In the genomic region with DNA sequence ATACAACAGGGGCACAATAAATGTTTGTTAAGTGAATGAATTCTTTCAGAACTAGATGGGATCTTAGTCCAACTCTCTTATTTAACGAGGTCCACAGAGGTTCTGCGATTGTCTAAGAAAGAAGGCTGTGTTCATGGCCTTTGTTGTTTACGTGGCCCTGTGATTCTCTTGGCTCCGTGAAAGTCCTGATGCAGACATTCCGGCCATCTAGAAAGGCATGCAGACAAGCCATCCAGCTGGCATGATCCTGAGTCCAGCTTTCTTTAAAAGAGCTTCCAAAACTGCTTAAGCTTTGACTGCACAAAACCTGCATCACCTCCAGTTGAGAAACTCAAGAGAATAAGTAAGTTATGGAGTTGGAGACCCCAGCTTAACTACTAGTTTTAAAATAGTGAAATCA, we compare ENCODE assay signal across 19 cellular contexts. TPM values are rescaled to one million over a fixed set of nuclear protein-coding genes. Genes with fewer than 3 reads are reported as not detected.
A peak's percentile ranks its signal among the peaks of the same experiment; 100 is the strongest.
DNase-seq lines count a peak whose midpoint lies in the region; ATAC-seq, FAIRE-seq and TF ChIP-seq lines count a peak whose summit lies in the region.
"Had no signal": no experiment of that assay in that cellular context is flagged by ENCODE, and none has a peak within 500 bp of the region (broad histone marks: within the 10 kb centered on the region; RNA-seq: fewer than 3 reads in every experiment).

No MANE protein-coding gene starts in this region.

- H3K4me3 ChIP-seq in PC-9 (no peak overlapping the region), esophagus (ENCODE audit: low read depth in 1 of 2, low read length in 2 of 2) (no peak overlapping the region), parathyroid adenoma (ENCODE audit: low read depth, low read length) (no peak overlapping the region), tibial artery (no peak overlapping the region)
- H3K4me3 ChIP-seq: BLaER1 treated with 17β-estradiol and CSF1 and Interleukin-3, amounts not matched to agents 10 nM and 100 nM; lower lobe of right lung had no signal

- H3K27me3 ChIP-seq in PC-9 (ENCODE audit: insufficient read depth, low read depth) (no peaks in the 10 kb centered on the region), esophagus (ENCODE audit: control insufficient read depth in 1 of 2, insufficient read depth in 2 of 2, low read length in 2 of 2) (no peaks in the 10 kb centered on the region), parathyroid adenoma (ENCODE audit: control insufficient read depth, insufficient read depth, low read length) (no peaks in the 10 kb centered on the region), tibial artery (no peaks in the 10 kb centered on the region)

- H3K4me2 ChIP-seq in PC-9 (no peak overlapping the region), parathyroid adenoma (ENCODE audit: low read length) (no peak overlapping the region)
- H3K4me2 ChIP-seq: BLaER1 treated with 17β-estradiol and CSF1 and Interleukin-3, amounts not matched to agents 10 nM and 100 nM had no signal

- ATAC-seq in HG03025 (IDR thresholded peaks at IDR 0.05; ENCODE audit: low FRiP score, unreplicated experiment), result no peak
- ATAC-seq in GM19324 (IDR thresholded peaks at IDR 0.05; ENCODE audit: low FRiP score, unreplicated experiment), result no peak
- ATAC-seq: lower lobe of right lung, natural killer cell had no signal

- POLR2A ChIA-PET in PC-9 (lab: Charles Lee; ENCODE audit: unreplicated experiment), result interaction anchor here (0.6 to 1.2 kb wide), 3 partner anchors 9 to 112 kb away, joined by 3 to 10 read pairs (median 7); no protein-coding TSS in a partner anchor

- H3K9me3 ChIP-seq in PC-9 (ENCODE audit: insufficient read depth, low read depth) (no peaks in the 10 kb centered on the region), esophagus (ENCODE audit: control insufficient read depth in 2 of 2, insufficient read depth in 1 of 2, low read depth in 1 of 2, low read length in 1 of 2) (no peaks in the 10 kb centered on the region), parathyroid adenoma (ENCODE audit: control insufficient read depth, low read length) (no peaks in the 10 kb centered on the region), tibial artery (no peaks in the 10 kb centered on the region)
- H3K9me3 ChIP-seq: BLaER1 treated with 17β-estradiol and CSF1 and Interleukin-3, amounts not matched to agents 10 nM and 100 nM; lower lobe of right lung had no signal

- H3K36me3 ChIP-seq in PC-9 (ENCODE audit: low read depth) (peaks cover 57% of the 10 kb centered on the region), esophagus (ENCODE audit: control insufficient read depth in 2 of 2, insufficient read depth in 2 of 2, low read length in 1 of 2) (no peaks in the 10 kb centered on the region), parathyroid adenoma (ENCODE audit: control insufficient read depth, insufficient read depth, low read length) (no peaks in the 10 kb centered on the region), tibial artery (no peaks in the 10 kb centered on the region)
- H3K36me3 ChIP-seq: BLaER1 treated with 17β-estradiol and CSF1 and Interleukin-3, amounts not matched to agents 10 nM and 100 nM; lower lobe of right lung had no signal

- H4K20me1 ChIP-seq in PC-9 (ENCODE audit: insufficient read depth), result peaks cover 62% of the 10 kb centered on the region
- H4K20me1 ChIP-seq: BLaER1 treated with 17β-estradiol and CSF1 and Interleukin-3, amounts not matched to agents 10 nM and 100 nM had no signal

- 34 to 45% methylated on average over 5 of the region's 5 CpGs for WGBS in esophagus, 2 donors

- no peak for TF ChIP-seq CTCF in PC-9 (conservative IDR thresholded peaks at IDR 0.05)
- TF ChIP-seq CTCF in parathyroid adenoma (IDR thresholded peaks at IDR 0.05), result no peak
- TF ChIP-seq CTCF in tibial artery (IDR thresholded peaks at IDR 0.05), result no peak
- no peak for TF ChIP-seq CTCF in D721Med (IDR thresholded peaks at IDR 0.05; ENCODE audit: insufficient read depth, missing control alignments)

- H3K27ac ChIP-seq in PC-9 (peak overlapping the region; percentile 45), esophagus (ENCODE audit: low read depth in 2 of 2, low read length in 1 of 2) (peak overlapping the region; percentile 72 to 96), parathyroid adenoma (no peak overlapping the region), tibial artery (peak overlapping the region; percentile 52 to 65)
- H3K27ac ChIP-seq: BLaER1 treated with 17β-estradiol and CSF1 and Interleukin-3, amounts not matched to agents 10 nM and 100 nM had no signal

- CTCF ChIA-PET in PC-9 (lab: Charles Lee), result no interaction called here

- peaks cover 72% of the 10 kb centered on the region for H3F3A ChIP-seq in PC-9 (ENCODE audit: insufficient read depth, low read depth)

- H3K4me1 ChIP-seq in PC-9 (replicated peaks; ENCODE audit: insufficient read depth) (peaks cover 60% of the 10 kb centered on the region), esophagus (ENCODE audit: control insufficient read depth in 2 of 2, insufficient read depth in 2 of 2, low read length in 1 of 2) (peaks cover 3 to 4% of the 10 kb centered on the region in 2 donors), parathyroid adenoma (peaks cover 11% of the 10 kb centered on the region), tibial artery (peaks cover 0 to 63% (median 30%) of the 10 kb centered on the region in 4 donors)
- H3K4me1 ChIP-seq: BLaER1 treated with 17β-estradiol and CSF1 and Interleukin-3, amounts not matched to agents 10 nM and 100 nM had no signal

- H2AFZ ChIP-seq in PC-9 (no peak overlapping the region), parathyroid adenoma (peak overlapping the region; percentile 44)

- DNase-seq in PC-9 (no peak), tibial artery (no peak), D721Med (ENCODE audit: insufficient read length, low spot score) (no peak)
- DNase-seq: activated CD4-positive, alpha-beta T cell treated with anti-CD3 and anti-CD28 coated beads, Interleukin-2, amount 50 U/mL, for 1 hour; activated naive CD4-positive, alpha-beta T cell treated with anti-CD3 and anti-CD28 coated beads for 36 hours; DMS53; effector CD8-positive, alpha-beta T cell; lower lobe of right lung; natural killer cell; NCI-H2107; NCI-H69; retina; stimulated activated CD4-positive, alpha-beta T cell treated with anti-CD3 and anti-CD28 coated beads, Interleukin-4, amount 100 ng/mL, for 1 hour had no signal

- BruUV-seq in PC-9 (replicated peaks; lab: Mats Ljungman, UMichigan), result no TSS peak

- FAIRE-seq in D721Med (lab: Jason Lieb, UNC), result no peak

- H3K79me2 ChIP-seq in PC-9 (ENCODE audit: low read depth) (peaks cover 99% of the 10 kb centered on the region), parathyroid adenoma (no peaks in the 10 kb centered on the region)

- intact Hi-C loops in PC-9 (cut with micrococcal nuclease; ENCODE audit: unreplicated experiment), result loop anchor here (1.0 to 5.0 kb wide), 2 partner anchors 22 to 167 kb away; no protein-coding TSS in a partner anchor
- intact Hi-C loops in tibial artery (cut with DNase I; ENCODE audit: low total_unique reads), result no loop called here

- H3K9me2 ChIP-seq in PC-9 (ENCODE audit: insufficient read depth), result no peaks in the 10 kb centered on the region

- H3K9ac ChIP-seq in parathyroid adenoma, result no peak overlapping the region
- H3K9ac ChIP-seq: BLaER1 treated with 17β-estradiol and CSF1 and Interleukin-3, amounts not matched to agents 10 nM and 100 nM had no signal

RNA-seq across cellular contexts. Expression of a gene that starts 26.0 kb away (rescaled TPM):
- total RNA-seq in PC-9 (2021), result 324 and 342 TPM in 2 replicates
- polyA plus RNA-seq in esophagus, result 10 to 100 TPM; 12.8 to 16.1 TPM
- total RNA-seq: activated naive CD4-positive, alpha-beta T cell treated with anti-CD3 and anti-CD28 coated beads for 36 hours; natural killer cell had no signal
- polyA plus RNA-seq: IgD-negative memory B cell had no signal
